33 cellular contexts compared by ENCODE assay signal in genomic region chr3:128956440-128956839, GRCh38. TPM values are rescaled to one million over a fixed set of nuclear protein-coding genes. Genes with fewer than 3 reads are reported as not detected.
"Had no signal": no experiment of that assay in that cellular context is flagged by ENCODE, and none has a peak within 500 bp of the region (broad histone marks: within the 10 kb centered on the region; RNA-seq: fewer than 3 reads in every experiment).

No MANE protein-coding gene starts in this region.

- H3K27me3 ChIP-seq: neural progenitor cell, ovary, suprapubic skin, testis, tibial artery, transverse colon, upper lobe of right lung, uterus had no signal

- ATAC-seq: naive thymus-derived CD4-positive, alpha-beta T cell; natural killer cell; psoas muscle; right cardiac atrium; sciatic nerve; stimulated activated memory B cell treated with anti-CD40 and anti-IgM and Interleukin-4, amounts not matched to agents 10 μg/mL and 1 μg/mL and 100 μg/mL, for 72 hours; stimulated activated naive CD8-positive, alpha-beta T cell treated with anti-CD3 and anti-CD28 coated beads, Interleukin-15, amount 100 ng/mL, for 72 hours; stimulated activated naive CD8-positive, alpha-beta T cell treated with anti-CD3 and anti-CD28 coated beads, Interleukin-15, Interleukin-2, amounts not matched to agents 100 U/mL and 50 U/mL, for 24 hours; upper lobe of right lung had no signal

- H3K4me3 Mint-ChIP-seq: naive thymus-derived CD4-positive, alpha-beta T cell; natural killer cell; nephron; neural progenitor cell; stimulated activated memory B cell treated with anti-CD40 and anti-IgM and Interleukin-4, amounts not matched to agents 10 μg/mL and 1 μg/mL and 100 μg/mL, for 72 hours; stimulated activated naive CD8-positive, alpha-beta T cell treated with anti-CD3 and anti-CD28 coated beads, Interleukin-15, amount 100 ng/mL, for 72 hours; type B pancreatic cell had no signal

- H3K4me3 ChIP-seq: neural progenitor cell, ovary, psoas muscle, skin epidermis, suprapubic skin, testis, tibial artery, transverse colon, upper lobe of right lung, uterus had no signal

- H3K36me3 Mint-ChIP-seq: natural killer cell; stimulated activated memory B cell treated with anti-CD40 and anti-IgM and Interleukin-4, amounts not matched to agents 10 μg/mL and 1 μg/mL and 100 μg/mL, for 72 hours; type B pancreatic cell had no signal

- H3K9me3 ChIP-seq: ovary, psoas muscle, suprapubic skin, testis, tibial artery, transverse colon, upper lobe of right lung, uterus had no signal

- H3K4me1 Mint-ChIP-seq: natural killer cell; nephron; neural progenitor cell; stimulated activated memory B cell treated with anti-CD40 and anti-IgM and Interleukin-4, amounts not matched to agents 10 μg/mL and 1 μg/mL and 100 μg/mL, for 72 hours; stimulated activated naive CD8-positive, alpha-beta T cell treated with anti-CD3 and anti-CD28 coated beads, Interleukin-15, amount 100 ng/mL, for 72 hours had no signal

- H3K27me3 Mint-ChIP-seq: stimulated activated naive CD8-positive, alpha-beta T cell treated with anti-CD3 and anti-CD28 coated beads, Interleukin-15, amount 100 ng/mL, for 72 hours had no signal

- H3K27ac Mint-ChIP-seq: naive thymus-derived CD4-positive, alpha-beta T cell; natural killer cell; nephron; neural progenitor cell; progenitor cell of endocrine pancreas; stimulated activated memory B cell treated with anti-CD40 and anti-IgM and Interleukin-4, amounts not matched to agents 10 μg/mL and 1 μg/mL and 100 μg/mL, for 72 hours; stimulated activated naive CD8-positive, alpha-beta T cell treated with anti-CD3 and anti-CD28 coated beads, Interleukin-15, amount 100 ng/mL, for 72 hours; type B pancreatic cell had no signal

- H3K27ac ChIP-seq: neural progenitor cell, ovary, parathyroid adenoma, psoas muscle, skin epidermis, suprapubic skin, testis, tibial artery, transverse colon, upper lobe of right lung, uterus had no signal

- H3K4me1 ChIP-seq: neural progenitor cell, parathyroid adenoma, psoas muscle, suprapubic skin, testis, tibial artery, transverse colon, upper lobe of right lung, uterus had no signal

- DNase-seq: naive thymus-derived CD4-positive, alpha-beta T cell; natural killer cell; occipital lobe; ovary; posterior cingulate gyrus; psoas muscle; right cardiac atrium; stimulated activated CD4-positive, alpha-beta T cell treated with anti-CD3 and anti-CD28 coated beads, Interleukin-12 subunit alpha, Interleukin-12 subunit beta, amount 100 ng/mL, for 4 hours; stimulated activated CD4-positive, alpha-beta T cell treated with anti-CD3 and anti-CD28 coated beads, Interleukin-1b, Interleukin-23, amount 100 ng/mL, for 48 hours; stimulated activated CD4-positive, alpha-beta T cell treated with anti-CD3 and anti-CD28 coated beads, Interleukin-4, amount 100 ng/mL, for 1 hour; stimulated activated CD4-positive, alpha-beta T cell treated with anti-CD3 and anti-CD28 coated beads, Interleukin-4, amount 100 ng/mL, for 4 hours; stimulated activated CD8-positive, alpha-beta memory T cell treated with anti-CD3 and anti-CD28 coated beads, Interleukin-4, amount 100 ng/mL, for 48 hours; stimulated activated naive CD4-positive, alpha-beta T cell; stimulated activated naive CD8-positive, alpha-beta T cell treated with anti-CD3 and anti-CD28 coated beads, Interleukin-15, amount 100 ng/mL, for 72 hours; stimulated activated naive CD8-positive, alpha-beta T cell treated with anti-CD3 and anti-CD28 coated beads, Interleukin-15, Interleukin-2, amounts not matched to agents 100 U/mL and 50 U/mL, for 24 hours; substantia nigra; testis; tibial artery; transverse colon; upper lobe of right lung; uterus had no signal

- H3K9ac ChIP-seq: neural progenitor cell, parathyroid adenoma had no signal

- H3K36me3 ChIP-seq: neural progenitor cell, ovary, suprapubic skin, tibial artery, transverse colon, upper lobe of right lung, uterus had no signal

RNA-seq across cellular contexts. Expression of gene CFAP92, which starts 37.4 kb away (rescaled TPM):
- total RNA-seq: osteoblast had no signal

RNA-seq across cellular contexts. Expression of gene EFCC1, which starts 44.7 kb away (rescaled TPM):
- total RNA-seq: osteoblast, renal cortical epithelial cell had no signal
- polyA plus RNA-seq: neural cell had no signal
